17 cellular contexts compared by ENCODE assay signal in genomic region chr6:106373502-106374239, GRCh38. TPM values are rescaled to one million over a fixed set of nuclear protein-coding genes. Genes with fewer than 3 reads are reported as not detected.
A peak's percentile ranks its signal among the peaks of the same experiment; 100 is the strongest.
DNase-seq lines count a peak whose midpoint lies in the region; ATAC-seq and TF ChIP-seq lines count a peak whose summit lies in the region.
"Had no signal": no experiment of that assay in that cellular context is flagged by ENCODE, and none has a peak within 500 bp of the region (broad histone marks: within the 10 kb centered on the region; RNA-seq: fewer than 3 reads in every experiment).

No MANE protein-coding gene starts in this region.

- H3K27ac ChIP-seq in tibial artery = no peak overlapping the region
- H3K27ac ChIP-seq: Peyer's patch had no signal

- peaks cover 19% of the 10 kb centered on the region for H3K4me1 Mint-ChIP-seq in activated T-cell treated with anti-CD3 and anti-CD28 coated beads, Interleukin-2, amount 50 U/mL, for 24 hours (ENCODE audit: low read depth)
- H3K4me1 Mint-ChIP-seq in activated T-cell treated with anti-CD3 and anti-CD28 coated beads, Interleukin-2, amount 50 U/mL, for 72 hours (ENCODE audit: low read depth) = peaks cover 22% of the 10 kb centered on the region
- peaks cover 23% of the 10 kb centered on the region for H3K4me1 Mint-ChIP-seq in activated naive CD8-positive, alpha-beta T cell treated with anti-CD3 and anti-CD28 coated beads, Interleukin-2, amount 50 U/mL, for 24 hours
- peaks cover 34% of the 10 kb centered on the region for H3K4me1 Mint-ChIP-seq in stimulated activated naive CD8-positive, alpha-beta T cell treated with anti-CD3 and anti-CD28 coated beads, Interleukin-15, amount 100 ng/mL, for 72 hours

- no peaks in the 10 kb centered on the region for H3K9me3 ChIP-seq in tibial artery
- H3K9me3 ChIP-seq: BE2C, Peyer's patch had no signal

- intact Hi-C loops in tibial artery (cut with DNase I; ENCODE audit: low total_unique reads) = no loop called here

- peaks cover 0 to 3% (median 0%) of the 10 kb centered on the region in 4 donors for H3K4me1 ChIP-seq in tibial artery
- H3K4me1 ChIP-seq: BE2C had no signal

- no peak for DNase-seq in activated T-cell treated with anti-CD3 and anti-CD28 coated beads, Interleukin-2, amount 50 U/mL, for 24 hours
- DNase-seq in activated T-cell treated with anti-CD3 and anti-CD28 coated beads, Interleukin-2, amount 50 U/mL, for 1 hour = no peak
- peak; percentile 10 to 16 for DNase-seq in activated T-cell treated with anti-CD3 and anti-CD28 coated beads, Interleukin-2, amount 50 U/mL, for 72 hours
- no peak for DNase-seq in activated naive CD8-positive, alpha-beta T cell treated with anti-CD3 and anti-CD28 coated beads, Interleukin-2, amount 50 U/mL, for 24 hours
- no peak for DNase-seq in stimulated activated naive CD8-positive, alpha-beta T cell treated with anti-CD3 and anti-CD28 coated beads, Interleukin-15, amount 100 ng/mL, for 72 hours
- DNase-seq in DMS53 (lab: John Stamatoyannopoulos, UW) (no peak), tibial artery (no peak)
- DNase-seq: BE2C; CD8-positive, alpha-beta T cell; GF-D8; GOT3; KBM-7; NCI-H1048; NCI-H1694; NCI-H82; Peyer's patch; SHP77 had no signal

- peak; percentile 77 for ATAC-seq in activated T-cell treated with anti-CD3 and anti-CD28 coated beads, Interleukin-2, amount 50 U/mL, for 72 hours (replicated peaks in 1 of 2)
- peak; percentile 74 for ATAC-seq in activated naive CD8-positive, alpha-beta T cell treated with anti-CD3 and anti-CD28 coated beads, Interleukin-2, amount 50 U/mL, for 24 hours
- peak; percentile 68 for ATAC-seq in stimulated activated naive CD8-positive, alpha-beta T cell treated with anti-CD3 and anti-CD28 coated beads, Interleukin-15, amount 100 ng/mL, for 72 hours
- ATAC-seq: CD8-positive, alpha-beta T cell had no signal

- peaks cover 0 to 2% of the 10 kb centered on the region in 2 donors for H3K27me3 ChIP-seq in tibial artery
- H3K27me3 ChIP-seq: Peyer's patch had no signal

- H3K36me3 Mint-ChIP-seq in activated T-cell treated with anti-CD3 and anti-CD28 coated beads, Interleukin-2, amount 50 U/mL, for 24 hours (ENCODE audit: low read depth) = no peaks in the 10 kb centered on the region
- no peaks in the 10 kb centered on the region for H3K36me3 Mint-ChIP-seq in activated T-cell treated with anti-CD3 and anti-CD28 coated beads, Interleukin-2, amount 50 U/mL, for 72 hours (ENCODE audit: insufficient read depth in 2 of 2)
- H3K36me3 Mint-ChIP-seq in activated naive CD8-positive, alpha-beta T cell treated with anti-CD3 and anti-CD28 coated beads, Interleukin-2, amount 50 U/mL, for 24 hours (ENCODE audit: low read depth) = no peaks in the 10 kb centered on the region
- H3K36me3 Mint-ChIP-seq: CD8-positive, alpha-beta T cell had no signal

- no peak overlapping the region for H3K4me3 Mint-ChIP-seq in activated T-cell treated with anti-CD3 and anti-CD28 coated beads, Interleukin-2, amount 50 U/mL, for 24 hours
- H3K4me3 Mint-ChIP-seq in activated T-cell treated with anti-CD3 and anti-CD28 coated beads, Interleukin-2, amount 50 U/mL, for 72 hours = peak overlapping the region; percentile 41 to 78
- H3K4me3 Mint-ChIP-seq in activated naive CD8-positive, alpha-beta T cell treated with anti-CD3 and anti-CD28 coated beads, Interleukin-2, amount 50 U/mL, for 24 hours = peak overlapping the region; percentile 33
- peak overlapping the region; percentile 50 to 54 for H3K4me3 Mint-ChIP-seq in stimulated activated naive CD8-positive, alpha-beta T cell treated with anti-CD3 and anti-CD28 coated beads, Interleukin-15, amount 100 ng/mL, for 72 hours
- H3K4me3 Mint-ChIP-seq: CD8-positive, alpha-beta T cell had no signal

- no peak overlapping the region for H3K4me3 ChIP-seq in tibial artery
- H3K4me3 ChIP-seq: Peyer's patch had no signal

- no peaks in the 10 kb centered on the region for H3K36me3 ChIP-seq in tibial artery
- H3K36me3 ChIP-seq: BE2C, Peyer's patch had no signal

- no peak for TF ChIP-seq CTCF in tibial artery (IDR thresholded peaks at IDR 0.05)

- H3K27ac Mint-ChIP-seq in activated T-cell treated with anti-CD3 and anti-CD28 coated beads, Interleukin-2, amount 50 U/mL, for 24 hours = peak overlapping the region; percentile 79
- peak overlapping the region; percentile 76 for H3K27ac Mint-ChIP-seq in activated T-cell treated with anti-CD3 and anti-CD28 coated beads, Interleukin-2, amount 50 U/mL, for 72 hours
- peak overlapping the region; percentile 81 for H3K27ac Mint-ChIP-seq in activated naive CD8-positive, alpha-beta T cell treated with anti-CD3 and anti-CD28 coated beads, Interleukin-2, amount 50 U/mL, for 24 hours
- peak overlapping the region; percentile 64 to 74 for H3K27ac Mint-ChIP-seq in stimulated activated naive CD8-positive, alpha-beta T cell treated with anti-CD3 and anti-CD28 coated beads, Interleukin-15, amount 100 ng/mL, for 72 hours
- H3K27ac Mint-ChIP-seq: CD8-positive, alpha-beta T cell had no signal

- peaks cover 17% of the 10 kb centered on the region for H3K27me3 Mint-ChIP-seq in activated T-cell treated with anti-CD3 and anti-CD28 coated beads, Interleukin-2, amount 50 U/mL, for 24 hours
- H3K27me3 Mint-ChIP-seq in activated T-cell treated with anti-CD3 and anti-CD28 coated beads, Interleukin-2, amount 50 U/mL, for 72 hours (ENCODE audit: low read depth) = peaks cover 14% of the 10 kb centered on the region
- peaks cover 15% of the 10 kb centered on the region for H3K27me3 Mint-ChIP-seq in activated naive CD8-positive, alpha-beta T cell treated with anti-CD3 and anti-CD28 coated beads, Interleukin-2, amount 50 U/mL, for 24 hours
- H3K27me3 Mint-ChIP-seq in stimulated activated naive CD8-positive, alpha-beta T cell treated with anti-CD3 and anti-CD28 coated beads, Interleukin-15, amount 100 ng/mL, for 72 hours = peaks cover 22% of the 10 kb centered on the region

- H3K9me3 Mint-ChIP-seq in activated T-cell treated with anti-CD3 and anti-CD28 coated beads, Interleukin-2, amount 50 U/mL, for 24 hours = no peaks in the 10 kb centered on the region
- H3K9me3 Mint-ChIP-seq in activated T-cell treated with anti-CD3 and anti-CD28 coated beads, Interleukin-2, amount 50 U/mL, for 72 hours = no peaks in the 10 kb centered on the region
- no peaks in the 10 kb centered on the region for H3K9me3 Mint-ChIP-seq in activated naive CD8-positive, alpha-beta T cell treated with anti-CD3 and anti-CD28 coated beads, Interleukin-2, amount 50 U/mL, for 24 hours
- no peaks in the 10 kb centered on the region for H3K9me3 Mint-ChIP-seq in stimulated activated naive CD8-positive, alpha-beta T cell treated with anti-CD3 and anti-CD28 coated beads, Interleukin-15, amount 100 ng/mL, for 72 hours
- H3K9me3 Mint-ChIP-seq: CD8-positive, alpha-beta T cell had no signal

RNA-seq across cellular contexts. Expression of gene CRYBG1, which starts 13.2 kb away (rescaled TPM):
- 10 to 100 TPM; 37.4 to 50.7 TPM for total RNA-seq in activated T-cell treated with anti-CD3 and anti-CD28 coated beads, Interleukin-2, amount 50 U/mL, for 72 hours

RNA-seq across cellular contexts. Expression of gene ATG5, which starts 48.1 kb away (rescaled TPM):
- total RNA-seq in activated T-cell treated with anti-CD3 and anti-CD28 coated beads, Interleukin-2, amount 50 U/mL, for 72 hours = 10 to 100 TPM; 32.1 to 38.4 TPM

Comparison
In these comparisons a context has a peak if more than half of its experiments do, and no peak if none do; other contexts are left out.
1. DNase-seq: peak in activated T-cell treated with anti-CD3 and anti-CD28 coated beads, Interleukin-2, amount 50 U/mL, for 72 hours (2 of 2); none in activated T-cell treated with anti-CD3 and anti-CD28 coated beads, Interleukin-2, amount 50 U/mL, for 24 hours (single experiment), activated T-cell treated with anti-CD3 and anti-CD28 coated beads, Interleukin-2, amount 50 U/mL, for 1 hour (single experiment), activated naive CD8-positive, alpha-beta T cell treated with anti-CD3 and anti-CD28 coated beads, Interleukin-2, amount 50 U/mL, for 24 hours (single experiment), stimulated activated naive CD8-positive, alpha-beta T cell treated with anti-CD3 and anti-CD28 coated beads, Interleukin-15, amount 100 ng/mL, for 72 hours (0 of 2), DMS53 (single experiment) and tibial artery (0 of 2).
2. Peak in every context shown above with its lines, with median percentiles within 50 percentile points of each other: H3K27ac Mint-ChIP-seq and ATAC-seq.